ENCODE assay signal across 14 cellular contexts in the genomic region with DNA sequence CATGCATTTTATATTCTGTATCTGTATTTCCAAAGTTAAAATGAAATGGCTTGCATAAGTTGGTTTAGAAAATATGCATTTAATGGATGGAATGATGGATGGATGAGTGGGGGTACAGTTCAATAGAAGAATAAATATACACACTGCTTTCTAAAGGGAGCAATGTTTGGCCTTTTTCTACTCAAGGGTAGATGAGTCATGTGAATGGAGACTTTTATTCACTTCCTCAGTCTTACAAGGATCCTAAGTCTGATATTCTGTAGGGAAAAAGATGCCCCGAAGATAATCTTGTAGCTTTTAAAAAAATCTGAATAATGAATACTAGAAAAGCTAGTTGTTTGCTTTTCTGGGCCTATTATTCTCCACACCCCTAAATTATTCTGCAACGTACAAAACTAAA.
A peak's percentile ranks its signal among the peaks of the same experiment; 100 is the strongest.
DNase-seq lines count a peak whose midpoint lies in the region; ATAC-seq and TF ChIP-seq lines count a peak whose summit lies in the region.
"Had no signal": no experiment of that assay in that cellular context is flagged by ENCODE, and none has a peak within 500 bp of the region (broad histone marks: within the 10 kb centered on the region; RNA-seq: fewer than 3 reads in every experiment).

No MANE protein-coding gene starts in this region.

- BruUV-seq in IMR-90 (replicated peaks; lab: Mats Ljungman, UMichigan), result no TSS peak

- no peak overlapping the region for H2BK20ac ChIP-seq in IMR-90 (ENCODE audit: low read depth, low read length)

- H3K4me1 ChIP-seq in IMR-90 (ENCODE audit: control insufficient read depth, insufficient read depth, low read length) (peaks cover 2% of the 10 kb centered on the region; the same call in 1 of the 2 replicates), mesenchymal stem cell (ENCODE audit: control insufficient read depth, insufficient read depth, low read depth, low read length) (no peaks in the 10 kb centered on the region)

- TF ChIP-seq POLR2A in IMR-90 (IDR thresholded peaks at IDR 0.05; ENCODE audit: low read depth, low read length), result no peak

- peak; percentile 59 for ATAC-seq in IMR-90 (ENCODE audit: low read depth)

- H3K14ac ChIP-seq in IMR-90 (replicated peaks; ENCODE audit: low read depth, low read length) (no peak overlapping the region), mesenchymal stem cell (ENCODE audit: low read length in 2 of 2) (no peak overlapping the region)

- CTCF ChIA-PET in IMR-90 (lab: Yijun Ruan, JAX), result interaction anchor here (1.6 kb wide), 1 partner anchor 13 kb away, joined by 9 read pairs; no protein-coding TSS in a partner anchor

- H4K91ac ChIP-seq in IMR-90 (ENCODE audit: insufficient read depth, low read depth, low read length) (no peak overlapping the region), mesenchymal stem cell (ENCODE audit: low read length) (no peak overlapping the region)

- H3K23ac ChIP-seq in IMR-90 (ENCODE audit: low read depth, low read length), result no peak overlapping the region
- no peak overlapping the region for H3K23ac ChIP-seq in mesenchymal stem cell (ENCODE audit: low read length in 2 of 2)

- no peak for TF ChIP-seq CTCF in IMR-90 (conservative IDR thresholded peaks at IDR 0.05; ENCODE audit: low read depth, low read length)
- TF ChIP-seq CTCF in astrocyte of the spinal cord (IDR thresholded peaks at IDR 0.05; ENCODE audit: low read depth, low read length), result no peak

- in situ Hi-C loops in IMR-90 (cut with MboI; ENCODE audit: low sequenced_read_pairs) (no loop called here), astrocyte of the spinal cord (cut with HindIII; ENCODE audit: low sequenced_read_pairs) (no loop called here)

- no peak overlapping the region; the same call in 1 of the 2 replicates for H3K27ac ChIP-seq in IMR-90 (ENCODE audit: insufficient read depth, low read length)
- no peak overlapping the region for H3K27ac ChIP-seq in mesenchymal stem cell (ENCODE audit: low read length, poor library complexity, severe bottlenecking)
- H3K27ac ChIP-seq: BLaER1 treated with 17β-estradiol and CSF1 and Interleukin-3, amounts not matched to agents 10 nM and 100 nM; GM23248 had no signal

- no peak overlapping the region for H2BK120ac ChIP-seq in IMR-90 (ENCODE audit: low read depth, low read length)
- H2BK120ac ChIP-seq in mesenchymal stem cell (ENCODE audit: low read depth, low read length), result no peak overlapping the region

- H3K36me3 ChIP-seq in IMR-90 (ENCODE audit: control insufficient read depth, insufficient read depth, low read length), result no peaks in the 10 kb centered on the region
- no peaks in the 10 kb centered on the region for H3K36me3 ChIP-seq in mesenchymal stem cell (ENCODE audit: control insufficient read depth in 1 of 2, insufficient read depth in 2 of 2, low read depth in 1 of 2, low read length in 2 of 2)
- H3K36me3 ChIP-seq: BLaER1 treated with 17β-estradiol and CSF1 and Interleukin-3, amounts not matched to agents 10 nM and 100 nM had no signal

- H3K27me3 ChIP-seq in IMR-90 (ENCODE audit: control insufficient read depth, insufficient read depth, low read length) (no peaks in the 10 kb centered on the region), mesenchymal stem cell (ENCODE audit: control insufficient read depth in 1 of 2, insufficient read depth in 1 of 2, low read length in 2 of 2) (no peaks in the 10 kb centered on the region)
- H3K27me3 ChIP-seq: BLaER1 treated with 17β-estradiol and CSF1 and Interleukin-3, amounts not matched to agents 10 nM and 100 nM had no signal

- H2AK9ac ChIP-seq in IMR-90 (replicated peaks; ENCODE audit: low read depth, low read length, poor library complexity), result no peak overlapping the region

- H3K4ac ChIP-seq in IMR-90 (ENCODE audit: low read depth, low read length), result no peak overlapping the region
- H3K4ac ChIP-seq in mesenchymal stem cell (ENCODE audit: low read depth in 1 of 2, low read length in 2 of 2), result no peak overlapping the region

- no peak overlapping the region for H2AK5ac ChIP-seq in IMR-90 (ENCODE audit: low read depth, low read length)
- H2AK5ac ChIP-seq in mesenchymal stem cell (ENCODE audit: low read length, severe bottlenecking), result no peak overlapping the region

- peak; percentile 57 for DNase-seq in COLO829 (ENCODE audit: low spot score)
- peak; percentile 46 for DNase-seq in IMR-90
- DNase-seq in astrocyte of the spinal cord (ENCODE audit: low read depth, low spot score), result peak; percentile 23
- peak; percentile 58 for DNase-seq in mesenchymal stem cell
- DNase-seq in effector CD8-positive, alpha-beta T cell (lab: John Stamatoyannopoulos, UW), result no peak
- DNase-seq in 8988T, result no peak
- DNase-seq in SKM-1 (lab: John Stamatoyannopoulos, UW; ENCODE audit: unreplicated experiment), result no peak
- DNase-seq: ACHN; Calu3; CD4-positive, CD25-positive, alpha-beta regulatory T cell; DMS 273 treated with DMSO at 0.1 percent for 48 hours; GM23248; H9 had no signal

- dilution Hi-C loops in IMR-90 (cut with HindIII; ENCODE audit: low sequenced_read_pairs, unreplicated experiment), result no loop called here

- H2BK15ac ChIP-seq in IMR-90 (ENCODE audit: low read depth, low read length), result no peak overlapping the region
- no peak overlapping the region for H2BK15ac ChIP-seq in mesenchymal stem cell (ENCODE audit: low read depth, poor library complexity, severe bottlenecking)

- H3K4me2 ChIP-seq in IMR-90 (ENCODE audit: low read depth, low read length) (no peak overlapping the region), mesenchymal stem cell (ENCODE audit: low read length, poor library complexity, severe bottlenecking) (no peak overlapping the region)
- H3K4me2 ChIP-seq: BLaER1 treated with 17β-estradiol and CSF1 and Interleukin-3, amounts not matched to agents 10 nM and 100 nM had no signal

- H3K9me1 ChIP-seq in IMR-90 (ENCODE audit: insufficient read depth, low read length), result no peaks in the 10 kb centered on the region

- no peak overlapping the region for H2BK5ac ChIP-seq in IMR-90 (ENCODE audit: low read depth, low read length, poor library complexity, severe bottlenecking)
- H2BK5ac ChIP-seq in mesenchymal stem cell (ENCODE audit: low read depth, low read length, poor library complexity, severe bottlenecking), result no peak overlapping the region

- H4K8ac ChIP-seq in IMR-90 (ENCODE audit: low read depth in 2 of 2, low read length in 2 of 2) (no peak overlapping the region), mesenchymal stem cell (ENCODE audit: low read length) (no peak overlapping the region)

- H4K20me1 ChIP-seq in IMR-90 (ENCODE audit: insufficient read depth, low read length), result no peaks in the 10 kb centered on the region
- H4K20me1 ChIP-seq: BLaER1 treated with 17β-estradiol and CSF1 and Interleukin-3, amounts not matched to agents 10 nM and 100 nM had no signal

- H3K79me1 ChIP-seq in IMR-90 (ENCODE audit: low read depth in 1 of 2, low read length in 2 of 2) (no peaks in the 10 kb centered on the region), mesenchymal stem cell (replicated peaks; ENCODE audit: low read length, poor library complexity, severe bottlenecking) (no peaks in the 10 kb centered on the region)

- no peak overlapping the region for H2BK12ac ChIP-seq in mesenchymal stem cell (ENCODE audit: low read length in 2 of 2)

- H3K18ac ChIP-seq in IMR-90 (ENCODE audit: low read depth, low read length), result peak overlapping the region; percentile 59; the same call in 1 of the 2 replicates
- no peak overlapping the region for H3K18ac ChIP-seq in mesenchymal stem cell (ENCODE audit: low read depth in 1 of 2, low read length in 2 of 2)

- H3K4me3 ChIP-seq in IMR-90 (ENCODE audit: insufficient read depth, low read depth, low read length), result no peak overlapping the region
- no peak overlapping the region for H3K4me3 ChIP-seq in astrocyte of the spinal cord (ENCODE audit: low read depth, low read length)
- no peak overlapping the region for H3K4me3 ChIP-seq in mesenchymal stem cell (ENCODE audit: insufficient read depth in 1 of 2, low read depth in 1 of 2, low read length in 2 of 2)
- H3K4me3 ChIP-seq: BLaER1 treated with 17β-estradiol and CSF1 and Interleukin-3, amounts not matched to agents 10 nM and 100 nM; GM23248 had no signal

- intact Hi-C loops in IMR-90 (cut with micrococcal nuclease), result loop anchor here (1.0 to 10.0 kb wide), 6 partner anchors 113 to 1921 kb away; no protein-coding TSS in a partner anchor

- no peak for TF ChIP-seq RAD21 in IMR-90 (IDR thresholded peaks at IDR 0.05; ENCODE audit: low read length)

- POLR2A ChIA-PET in IMR-90 (lab: Charles Lee; ENCODE audit: unreplicated experiment), result no interaction called here

- no CpG with 5 or more reads among the region's 2 CpGs for WGBS in IMR-90 (ENCODE audit: extremely low coverage in 2 of 2, insufficient read length in 1 of 2), 2 experiments
- no CpG with 5 or more reads among the region's 2 CpGs for WGBS in mesenchymal stem cell

- H3K9me3 ChIP-seq in IMR-90 (ENCODE audit: control insufficient read depth, insufficient read depth, low read length) (no peaks in the 10 kb centered on the region), mesenchymal stem cell (ENCODE audit: control insufficient read depth, low read length) (no peaks in the 10 kb centered on the region)

- no peak overlapping the region for H3K56ac ChIP-seq in IMR-90 (ENCODE audit: extremely low read depth, insufficient read depth, low read length)

- H4K5ac ChIP-seq in IMR-90 (ENCODE audit: low read depth, low read length), result no peak overlapping the region; the same call in 1 of the 2 replicates

- H3K9ac ChIP-seq in IMR-90 (ENCODE audit: low read depth, low read length) (no peak overlapping the region), mesenchymal stem cell (ENCODE audit: low read length) (no peak overlapping the region)
- H3K9ac ChIP-seq: BLaER1 treated with 17β-estradiol and CSF1 and Interleukin-3, amounts not matched to agents 10 nM and 100 nM; GM23248 had no signal

- H2AFZ ChIP-seq in IMR-90 (replicated peaks; ENCODE audit: low read length, poor library complexity), result no peak overlapping the region
- H2AFZ ChIP-seq in mesenchymal stem cell (ENCODE audit: low read depth, low read length), result no peak overlapping the region
- H2AFZ ChIP-seq: GM23248 had no signal

TF ChIP-seq in IMR-90, 13 proteins besides CTCF, POLR2A, EP300 and RAD21 (continues in another document):
- no peak for TF ChIP-seq MAZ (IDR thresholded peaks at IDR 0.05; ENCODE audit: borderline replicate concordance, low read depth, low read length)
- no peak for TF ChIP-seq SMC3 (IDR thresholded peaks at IDR 0.05; ENCODE audit: low read depth, low read length)
- TF ChIP-seq BHLHE40 (IDR thresholded peaks at IDR 0.05; ENCODE audit: low read depth, low read length), result no peak
- TF ChIP-seq RFX5 (IDR thresholded peaks at IDR 0.05; ENCODE audit: low read depth, low read length), result no peak
- TF ChIP-seq MAFK (IDR thresholded peaks at IDR 0.05; ENCODE audit: low read depth, low read length), result no peak
- no peak for TF ChIP-seq MXI1 (IDR thresholded peaks at IDR 0.05; ENCODE audit: borderline replicate concordance, low read depth, low read length)
- TF ChIP-seq, protein P1, sequence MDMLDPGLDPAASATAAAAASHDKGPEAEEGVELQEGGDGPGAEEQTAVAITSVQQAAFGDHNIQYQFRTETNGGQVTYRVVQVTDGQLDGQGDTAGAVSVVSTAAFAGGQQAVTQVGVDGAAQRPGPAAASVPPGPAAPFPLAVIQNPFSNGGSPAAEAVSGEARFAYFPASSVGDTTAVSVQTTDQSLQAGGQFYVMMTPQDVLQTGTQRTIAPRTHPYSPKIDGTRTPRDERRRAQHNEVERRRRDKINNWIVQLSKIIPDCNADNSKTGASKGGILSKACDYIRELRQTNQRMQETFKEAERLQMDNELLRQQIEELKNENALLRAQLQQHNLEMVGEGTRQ (IDR thresholded peaks at IDR 0.05; ENCODE audit: low read depth, low read length), result no peak

Comparison
In these comparisons a context has a peak if more than half of its experiments do, and no peak if none do; other contexts are left out.
1. DNase-seq: peak in COLO829 (single experiment), IMR-90 (single experiment), astrocyte of the spinal cord (single experiment) and mesenchymal stem cell (single experiment); none in effector CD8-positive, alpha-beta T cell (single experiment), 8988T (single experiment) and SKM-1 (single experiment).